Comparison of ENCODE assay signal across 8 cellular contexts in genomic region chr6:32973144-32973854, GRCh38. TPM values are rescaled to one million over a fixed set of nuclear protein-coding genes. Genes with fewer than 3 reads are reported as not detected.
DNase-seq lines count a peak whose midpoint lies in the region; TF ChIP-seq lines count a peak whose summit lies in the region.

No MANE protein-coding gene starts in this region.

- peaks cover 80% of the 10 kb centered on the region for H3K79me2 ChIP-seq in PC-9 (ENCODE audit: low read depth)

- H3K4me1 ChIP-seq in PC-9 (replicated peaks; ENCODE audit: insufficient read depth): peaks cover 20% of the 10 kb centered on the region

- no TSS peak for BruUV-seq in PC-9 (replicated peaks; lab: Mats Ljungman, UMichigan)

- H3K9me3 ChIP-seq in PC-9 (ENCODE audit: insufficient read depth, low read depth): no peaks in the 10 kb centered on the region

- TF ChIP-seq CTCF in PC-9 (conservative IDR thresholded peaks at IDR 0.05) (no peak), GM10248 (IDR thresholded peaks at IDR 0.05; ENCODE audit: control extremely low read depth, extremely low read depth, low read depth, missing control alignments) (no peak)

- DNase-seq in SHP77 (lab: John Stamatoyannopoulos, UW) (peak; percentile 16 to 48), SHP77 treated with DMSO at 0.1 percent for 48 hours (lab: John Stamatoyannopoulos, UW) (no peak), PC-9 (peak; percentile 25 to 46), astrocyte of the hippocampus (ENCODE audit: low read depth, low spot score) (peak; percentile 60), kidney tubule cell (ENCODE audit: low spot score) (peak; percentile 57), GM10248 (ENCODE audit: extremely low spot score) (no peak), NCI-H1694 (lab: John Stamatoyannopoulos, UW) (no peak)
- DNase-seq in stimulated activated CD4-positive, alpha-beta T cell treated with anti-CD3 and anti-CD28 coated beads, Interleukin-4, amount 100 ng/mL, for 4 hours: peak; percentile 40 to 60

- peaks cover 60% of the 10 kb centered on the region for H3K36me3 ChIP-seq in PC-9 (ENCODE audit: low read depth)

- peak overlapping the region; percentile 95 for H3K4me2 ChIP-seq in PC-9

- H3K9me2 ChIP-seq in PC-9 (ENCODE audit: insufficient read depth): no peaks in the 10 kb centered on the region

- H4K20me1 ChIP-seq in PC-9 (ENCODE audit: insufficient read depth): peaks cover 60% of the 10 kb centered on the region

- no peaks in the 10 kb centered on the region for H3K27me3 ChIP-seq in PC-9 (ENCODE audit: insufficient read depth, low read depth)

- H3K4me3 ChIP-seq in PC-9: peak overlapping the region; percentile 89

- peak overlapping the region; percentile 99 for H3K27ac ChIP-seq in PC-9

- CTCF ChIA-PET in PC-9 (lab: Charles Lee) (interaction anchor here (1.0 kb wide), 1 partner anchor 20 kb away, joined by 4 read pairs; the partner anchor contains the start of gene HLA-DMA), GM10248 (lab: Yijun Ruan, JAX) (interaction anchor here (1.4 to 14.8 kb wide), 9 partner anchors 9 to 275 kb away, joined by 3 to 313 read pairs (median 14); partner anchors contain the start of genes HLA-DMA and TAP2)

- POLR2A ChIA-PET in PC-9 (lab: Charles Lee; ENCODE audit: unreplicated experiment) (interaction anchor here (0.9 to 1.0 kb wide), 3 partner anchors 10 to 485 kb away, joined by 4 to 11 read pairs (median 6); no protein-coding TSS in a partner anchor), GM10248 (lab: Yijun Ruan, JAX) (interaction anchor here (0.6 to 9.8 kb wide), 19 partner anchors 11 to 1146 kb away, joined by 3 to 271 read pairs (median 11); partner anchors contain the start of genes HLA-DMA, HLA-DMB, HLA-DPB1 and HSPA1B)

- no peak overlapping the region for H2AFZ ChIP-seq in PC-9

- peaks cover 83% of the 10 kb centered on the region for H3F3A ChIP-seq in PC-9 (ENCODE audit: insufficient read depth, low read depth)

- intact Hi-C loops in PC-9 (cut with micrococcal nuclease; ENCODE audit: unreplicated experiment): loop anchor here (10.0 kb wide), 2 partner anchors 778 to 1148 kb away; partner anchors contain the start of genes GPSM3, HSPA1B and PBX2

RNA-seq across cellular contexts. Expression of gene BRD2, which starts 4.9 kb away (rescaled TPM):
- 130 and 157 TPM in 2 replicates for total RNA-seq in PC-9 (2021)

RNA-seq across cellular contexts. Expression of gene HLA-DMA, which starts 20.4 kb away (rescaled TPM):
- 18.3 and 22.1 TPM in 2 replicates for total RNA-seq in PC-9 (2021)

RNA-seq across cellular contexts. Expression of gene HLA-DMB, which starts 32.5 kb away (rescaled TPM):
- 0.73 and 1.1 TPM in 2 replicates for total RNA-seq in PC-9 (2021)

RNA-seq across cellular contexts. Expression of gene HLA-DOA, which starts 36.1 kb away (rescaled TPM):
- not detected in 2 replicates for total RNA-seq in PC-9 (2021)

Comparison
In these comparisons a context has a peak if more than half of its experiments do, and no peak if none do; other contexts are left out.
1. DNase-seq: peak in SHP77 (2 of 2), PC-9 (2 of 2), astrocyte of the hippocampus (single experiment), kidney tubule cell (single experiment) and stimulated activated CD4-positive, alpha-beta T cell treated with anti-CD3 and anti-CD28 coated beads, Interleukin-4, amount 100 ng/mL, for 4 hours (2 of 2); none in SHP77 treated with DMSO at 0.1 percent for 48 hours (single experiment), GM10248 (single experiment) and NCI-H1694 (single experiment).